In genomic region chr3:50089603-50089945, GRCh38 we compare ENCODE assay signal across 7 cellular contexts. TPM values are rescaled to one million over a fixed set of nuclear protein-coding genes. Genes with fewer than 3 reads are reported as not detected.
DNase-seq lines count a peak whose midpoint lies in the region; ATAC-seq lines count a peak whose summit lies in the region.

No MANE protein-coding gene starts in this region.

- H3K4me1 ChIP-seq in NT2/D1 (ENCODE audit: insufficient read depth, insufficient read length) (peaks cover 6% of the 10 kb centered on the region), ectodermal cell (ENCODE audit: control insufficient read depth, insufficient read depth, low read length) (peaks cover 7% of the 10 kb centered on the region), mucosa of stomach (ENCODE audit: control insufficient read depth, insufficient read depth, low read length) (peaks cover 15% of the 10 kb centered on the region)

- peak overlapping the region; percentile 100 for H3K9ac ChIP-seq in NT2/D1 (ENCODE audit: insufficient read length, low read depth)
- H3K9ac ChIP-seq in mucosa of stomach (ENCODE audit: low read length) = peak overlapping the region; percentile 99

- H3K4me3 ChIP-seq in NT2/D1 (ENCODE audit: insufficient read length, low read depth) (peak overlapping the region; percentile 98), ectodermal cell (ENCODE audit: insufficient read depth, low read depth, low read length) (peak overlapping the region; percentile 85), mucosa of stomach (ENCODE audit: low read length) (peak overlapping the region; percentile 93)

- H3K9me3 ChIP-seq in NT2/D1 (ENCODE audit: insufficient read depth, low read length) (peaks cover 9% of the 10 kb centered on the region; the same call in 1 of the 2 replicates), ectodermal cell (ENCODE audit: control insufficient read depth, low read length) (no peaks in the 10 kb centered on the region), mucosa of stomach (ENCODE audit: control insufficient read depth, low read length) (no peaks in the 10 kb centered on the region)

- 3 to 5% methylated on average over 16 of the region's 16 CpGs for WGBS in ectodermal cell, 2 experiments

- peak; percentile 10 for ATAC-seq in GM19395 (IDR thresholded peaks at IDR 0.05; ENCODE audit: unreplicated experiment)
- ATAC-seq in GM18861 (IDR thresholded peaks at IDR 0.05; ENCODE audit: unreplicated experiment) = no peak

- no peak overlapping the region for H3K27ac ChIP-seq in ectodermal cell (ENCODE audit: insufficient read depth, low read depth, low read length, poor library complexity, severe bottlenecking)

- H3K27me3 ChIP-seq in NT2/D1 (ENCODE audit: insufficient read depth, insufficient read length) = no peaks in the 10 kb centered on the region
- H3K27me3 ChIP-seq in ectodermal cell (ENCODE audit: control insufficient read depth, insufficient read depth, low read length, poor library complexity, severe bottlenecking) = no peaks in the 10 kb centered on the region
- H3K27me3 ChIP-seq in mucosa of stomach (ENCODE audit: control insufficient read depth, insufficient read depth, low read length) = no peaks in the 10 kb centered on the region

- DNase-seq in NT2/D1 (ENCODE audit: low read depth, low spot score) (no peak), NK-92 (lab: John Stamatoyannopoulos, UW; ENCODE audit: unreplicated experiment) (no peak), NCI-H446 (lab: John Stamatoyannopoulos, UW) (no peak)

- H3K36me3 ChIP-seq in NT2/D1 (ENCODE audit: insufficient read depth, insufficient read length, low read length) = peaks cover 47% of the 10 kb centered on the region
- peaks cover 33% of the 10 kb centered on the region for H3K36me3 ChIP-seq in ectodermal cell (ENCODE audit: control insufficient read depth, insufficient read depth, low read length)
- H3K36me3 ChIP-seq in mucosa of stomach (ENCODE audit: control insufficient read depth, insufficient read depth, low read length) = no peaks in the 10 kb centered on the region

RNA-seq across cellular contexts. Expression of gene RBM5, which starts 0.9 kb away (rescaled TPM):
- polyA plus RNA-seq in ectodermal cell (2013, experiment 1 of 4) = 264 TPM
- 245 TPM for polyA plus RNA-seq in ectodermal cell (2013, experiment 2 of 4)
- 226 TPM for polyA plus RNA-seq in ectodermal cell (2013, experiment 3 of 4)
- 268 TPM for polyA plus RNA-seq in ectodermal cell (2013, experiment 4 of 4)
